In the genomic region with DNA sequence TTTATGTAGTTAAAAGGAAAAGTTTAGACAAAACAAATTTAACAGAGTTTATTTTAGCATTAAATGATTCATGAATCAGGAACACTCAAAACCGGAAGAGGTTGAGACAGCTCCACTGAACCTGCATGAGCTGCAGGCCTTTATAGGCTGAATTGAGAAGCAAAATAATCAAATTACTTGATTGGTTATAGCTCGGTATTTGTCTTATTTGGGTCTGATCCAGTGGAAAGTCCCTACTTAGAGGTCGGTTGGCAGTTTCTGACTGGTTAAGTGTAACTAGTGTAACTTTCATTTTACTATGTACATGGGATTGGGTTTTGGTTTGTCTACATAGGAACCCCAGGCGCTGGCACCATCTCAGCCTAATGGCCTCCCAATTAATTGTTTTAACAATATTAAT, we compare ENCODE assay signal across 9 cellular contexts.
DNase-seq lines count a peak whose midpoint lies in the region; ATAC-seq and TF ChIP-seq lines count a peak whose summit lies in the region.
"Had no signal": no experiment of that assay in that cellular context is flagged by ENCODE, and none has a peak within 500 bp of the region (broad histone marks: within the 10 kb centered on the region; RNA-seq: fewer than 3 reads in every experiment).

No MANE protein-coding gene starts in this region.

- POLR2A ChIA-PET in CD4-positive, alpha-beta memory T cell (lab: Charles Lee; ENCODE audit: partially characterized antibody), result no interaction called here

- TF ChIP-seq CTCF in fibroblast of villous mesenchyme (IDR thresholded peaks at IDR 0.05; ENCODE audit: insufficient read depth, low read depth, low read length), result no peak

- no peaks in the 10 kb centered on the region for H3K36me3 ChIP-seq in CD4-positive, alpha-beta memory T cell (ENCODE audit: insufficient read depth, low read length)
- H3K36me3 ChIP-seq: tibial nerve had no signal

- no peaks in the 10 kb centered on the region for H3K27me3 Mint-ChIP-seq in CD4-positive, alpha-beta memory T cell

- H3K4me3 Mint-ChIP-seq in CD4-positive, alpha-beta memory T cell, result peak overlapping the region in 3 of 8 donors; percentile 40 to 59 (median 58)

- H3K4me3 ChIP-seq in CD4-positive, alpha-beta memory T cell (ENCODE audit: low read length in 2 of 2), result no peak overlapping the region
- H3K4me3 ChIP-seq in fibroblast of villous mesenchyme (ENCODE audit: low read depth, low read length), result no peak overlapping the region
- H3K4me3 ChIP-seq: tibial nerve had no signal

- H3K9me3 ChIP-seq in CD4-positive, alpha-beta memory T cell (ENCODE audit: control insufficient read depth in 1 of 2, low read length in 2 of 2), result no peaks in the 10 kb centered on the region
- H3K9me3 ChIP-seq: tibial nerve had no signal

- H3K4me1 Mint-ChIP-seq in CD4-positive, alpha-beta memory T cell, result peaks cover 3 to 12% (median 9%) of the 10 kb centered on the region in 4 donors

- no peaks in the 10 kb centered on the region for H3K36me3 Mint-ChIP-seq in CD4-positive, alpha-beta memory T cell

- peaks cover 0 to 13% (median 3%) of the 10 kb centered on the region in 8 donors for H3K9me3 Mint-ChIP-seq in CD4-positive, alpha-beta memory T cell

- H3K27ac Mint-ChIP-seq in CD4-positive, alpha-beta memory T cell, result peak overlapping the region in 1 of 7 donors; percentile 35

- intact Hi-C loops in CD4-positive, alpha-beta memory T cell (cut with micrococcal nuclease), result no loop called here

- H3K27ac ChIP-seq in CD4-positive, alpha-beta memory T cell (ENCODE audit: low read depth, low read length), result no peak overlapping the region

- peaks cover 11% of the 10 kb centered on the region for H3K4me1 ChIP-seq in CD4-positive, alpha-beta memory T cell (ENCODE audit: insufficient read depth, low read length)

- CTCF ChIA-PET in CD4-positive, alpha-beta memory T cell (lab: Charles Lee; ENCODE audit: partially characterized antibody), result no interaction called here

- peak; percentile 22 to 44 (median 30) for DNase-seq in CD4-positive, alpha-beta memory T cell
- DNase-seq in fibroblast of villous mesenchyme (ENCODE audit: low read depth) (peak; percentile 13), AG08395 (ENCODE audit: low spot score) (no peak), NCI-H1048 (lab: John Stamatoyannopoulos, UW) (no peak)
- no peak for DNase-seq in stimulated activated naive CD4-positive, alpha-beta T cell treated with Interleukin-2 at 50 U/mL for 16 hours (lab: John Stamatoyannopoulos, UW)

- ATAC-seq in GM19397 (IDR thresholded peaks at IDR 0.05; ENCODE audit: unreplicated experiment) (peak; percentile 38), HG03457 (IDR thresholded peaks at IDR 0.05; ENCODE audit: unreplicated experiment) (peak; percentile 49), HG03571 (IDR thresholded peaks at IDR 0.05; ENCODE audit: unreplicated experiment) (no peak)

- H3K27me3 ChIP-seq in CD4-positive, alpha-beta memory T cell (ENCODE audit: insufficient read depth, low read length), result no peaks in the 10 kb centered on the region
- H3K27me3 ChIP-seq: tibial nerve had no signal

Comparison
In these comparisons a context has a peak if more than half of its experiments do, and no peak if none do; other contexts are left out.
1. DNase-seq: peak in CD4-positive, alpha-beta memory T cell (5 of 5) and fibroblast of villous mesenchyme (single experiment); none in stimulated activated naive CD4-positive, alpha-beta T cell treated with Interleukin-2 at 50 U/mL for 16 hours (single experiment), AG08395 (single experiment) and NCI-H1048 (single experiment).